ENCODE assay signal across 8 cellular contexts in the genomic region with DNA sequence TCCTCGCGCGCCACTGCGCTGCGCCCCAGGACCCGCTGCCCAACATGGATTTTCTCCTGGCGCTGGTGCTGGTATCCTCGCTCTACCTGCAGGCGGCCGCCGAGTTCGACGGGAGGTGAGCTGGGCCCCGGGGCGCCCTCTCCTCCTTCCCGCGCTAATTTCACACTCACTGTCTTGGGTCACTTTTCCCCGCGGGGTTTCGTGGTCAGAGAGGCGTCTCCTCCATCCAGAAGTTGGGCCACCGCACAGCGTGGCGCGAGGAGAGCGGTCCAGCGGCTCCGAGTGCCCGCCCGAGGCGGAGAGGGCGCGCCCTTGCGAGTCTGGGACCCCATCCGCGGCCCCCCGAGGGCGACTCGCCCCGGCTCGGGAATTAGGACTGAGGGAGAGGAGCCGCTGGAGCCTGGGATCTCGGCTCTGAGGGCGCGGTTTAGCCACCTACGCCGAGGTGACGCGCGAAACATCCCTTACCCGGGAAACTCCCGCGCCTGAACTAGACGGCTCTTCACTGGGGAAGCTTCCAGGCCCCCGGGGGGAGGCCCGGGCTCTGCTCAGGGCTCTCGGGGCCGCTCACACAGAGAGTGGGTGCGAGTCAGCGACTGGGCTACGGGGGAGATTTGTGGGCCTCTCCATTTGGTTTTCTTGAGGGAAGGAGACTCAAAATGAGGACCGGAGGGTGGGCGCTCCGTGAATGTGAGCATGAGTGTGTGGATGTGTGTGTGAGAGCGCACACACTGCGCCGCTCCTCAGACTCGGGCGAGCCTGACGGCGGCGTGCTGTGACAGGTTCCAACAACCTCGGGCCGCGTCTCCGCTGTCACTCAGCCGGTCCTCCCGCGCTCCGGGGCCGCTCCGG. TPM values are rescaled to one million over a fixed set of nuclear protein-coding genes. Genes with fewer than 3 reads are reported as not detected.
A peak's percentile ranks its signal among the peaks of the same experiment; 100 is the strongest.
DNase-seq lines count a peak whose midpoint lies in the region; ATAC-seq lines count a peak whose summit lies in the region.

No MANE protein-coding gene starts in this region.

- POLR2A ChIA-PET in activated naive CD8-positive, alpha-beta T cell treated with anti-CD3 and anti-CD28 coated beads, Interleukin-2, amount 10 ng/mL, durations not matched to agents 7 days and 5 days (lab: Charles Lee): no interaction called here

- no peak overlapping the region for H3K27ac Mint-ChIP-seq in activated naive CD8-positive, alpha-beta T cell treated with anti-CD3 and anti-CD28 coated beads, Interleukin-2, amount 10 ng/mL, durations not matched to agents 7 days and 5 days
- no peak overlapping the region for H3K27ac Mint-ChIP-seq in stimulated activated effector memory CD8-positive, alpha-beta T cell treated with anti-CD3 and anti-CD28 coated beads, Interleukin-12 subunit alpha, Interleukin-12 subunit beta, amount 100 ng/mL, for 72 hours
- no peak overlapping the region for H3K27ac Mint-ChIP-seq in activated T-helper 17 cell treated with anti-CD3 and anti-CD28 coated beads, Interleukin-2, amount 50 U/mL, for 72 hours

- H3K27me3 Mint-ChIP-seq in activated naive CD8-positive, alpha-beta T cell treated with anti-CD3 and anti-CD28 coated beads, Interleukin-2, amount 10 ng/mL, durations not matched to agents 7 days and 5 days: peaks cover 81% of the 10 kb centered on the region
- H3K27me3 Mint-ChIP-seq in activated T-helper 17 cell treated with anti-CD3 and anti-CD28 coated beads, Interleukin-2, amount 50 U/mL, for 72 hours: peaks cover 50% of the 10 kb centered on the region

- peaks cover 1% of the 10 kb centered on the region for H3K9me3 Mint-ChIP-seq in activated naive CD8-positive, alpha-beta T cell treated with anti-CD3 and anti-CD28 coated beads, Interleukin-2, amount 10 ng/mL, durations not matched to agents 7 days and 5 days
- H3K9me3 Mint-ChIP-seq in stimulated activated effector memory CD8-positive, alpha-beta T cell treated with anti-CD3 and anti-CD28 coated beads, Interleukin-12 subunit alpha, Interleukin-12 subunit beta, amount 100 ng/mL, for 72 hours: no peaks in the 10 kb centered on the region
- no peaks in the 10 kb centered on the region for H3K9me3 Mint-ChIP-seq in activated T-helper 17 cell treated with anti-CD3 and anti-CD28 coated beads, Interleukin-2, amount 50 U/mL, for 72 hours

- H3K4me3 Mint-ChIP-seq in activated naive CD8-positive, alpha-beta T cell treated with anti-CD3 and anti-CD28 coated beads, Interleukin-2, amount 10 ng/mL, durations not matched to agents 7 days and 5 days: peak overlapping the region; percentile 55
- H3K4me3 Mint-ChIP-seq in stimulated activated effector memory CD8-positive, alpha-beta T cell treated with anti-CD3 and anti-CD28 coated beads, Interleukin-12 subunit alpha, Interleukin-12 subunit beta, amount 100 ng/mL, for 72 hours: peak overlapping the region; percentile 12
- H3K4me3 Mint-ChIP-seq in activated T-helper 17 cell treated with anti-CD3 and anti-CD28 coated beads, Interleukin-2, amount 50 U/mL, for 72 hours: no peak overlapping the region

- DNase-seq in Daoy (ENCODE audit: low read depth) (peak; percentile 6), HPDE6-E6E7 (ENCODE audit: extremely low spot score) (peak; percentile 17), iPS-NIHi7 (ENCODE audit: extremely low spot score) (peak; percentile 29), amniotic stem cell (lab: John Stamatoyannopoulos, UW) (no peak)
- DNase-seq in activated naive CD8-positive, alpha-beta T cell treated with anti-CD3 and anti-CD28 coated beads, Interleukin-2, amount 10 ng/mL, durations not matched to agents 7 days and 5 days: peak; percentile 29
- DNase-seq in stimulated activated effector memory CD8-positive, alpha-beta T cell treated with anti-CD3 and anti-CD28 coated beads, Interleukin-12 subunit alpha, Interleukin-12 subunit beta, amount 100 ng/mL, for 72 hours (ENCODE audit: low spot score in 2 of 2): no peak

- peaks cover 7% of the 10 kb centered on the region for H3K4me1 Mint-ChIP-seq in activated naive CD8-positive, alpha-beta T cell treated with anti-CD3 and anti-CD28 coated beads, Interleukin-2, amount 10 ng/mL, durations not matched to agents 7 days and 5 days
- no peaks in the 10 kb centered on the region for H3K4me1 Mint-ChIP-seq in stimulated activated effector memory CD8-positive, alpha-beta T cell treated with anti-CD3 and anti-CD28 coated beads, Interleukin-12 subunit alpha, Interleukin-12 subunit beta, amount 100 ng/mL, for 72 hours
- H3K4me1 Mint-ChIP-seq in activated T-helper 17 cell treated with anti-CD3 and anti-CD28 coated beads, Interleukin-2, amount 50 U/mL, for 72 hours: no peaks in the 10 kb centered on the region

- peak; percentile 45 for ATAC-seq in GM19455 (IDR thresholded peaks at IDR 0.05; ENCODE audit: unreplicated experiment)
- no peak for ATAC-seq in activated naive CD8-positive, alpha-beta T cell treated with anti-CD3 and anti-CD28 coated beads, Interleukin-2, amount 10 ng/mL, durations not matched to agents 7 days and 5 days (ENCODE audit: low read depth)
- peak; percentile 31 for ATAC-seq in stimulated activated effector memory CD8-positive, alpha-beta T cell treated with anti-CD3 and anti-CD28 coated beads, Interleukin-12 subunit alpha, Interleukin-12 subunit beta, amount 100 ng/mL, for 72 hours
- no peak for ATAC-seq in activated T-helper 17 cell treated with anti-CD3 and anti-CD28 coated beads, Interleukin-2, amount 50 U/mL, for 72 hours (replicated peaks)

- no peaks in the 10 kb centered on the region for H3K36me3 Mint-ChIP-seq in activated naive CD8-positive, alpha-beta T cell treated with anti-CD3 and anti-CD28 coated beads, Interleukin-2, amount 10 ng/mL, durations not matched to agents 7 days and 5 days
- H3K36me3 Mint-ChIP-seq in stimulated activated effector memory CD8-positive, alpha-beta T cell treated with anti-CD3 and anti-CD28 coated beads, Interleukin-12 subunit alpha, Interleukin-12 subunit beta, amount 100 ng/mL, for 72 hours: no peaks in the 10 kb centered on the region
- no peaks in the 10 kb centered on the region for H3K36me3 Mint-ChIP-seq in activated T-helper 17 cell treated with anti-CD3 and anti-CD28 coated beads, Interleukin-2, amount 50 U/mL, for 72 hours (ENCODE audit: low read depth)

RNA-seq across cellular contexts. Expression of a gene that starts 0.6 kb away (rescaled TPM):
- not detected in 2 replicates for total RNA-seq in Daoy (2014; rRNA removed; shearing (Covaris generic))
- total RNA-seq in activated naive CD8-positive, alpha-beta T cell treated with anti-CD3 and anti-CD28 coated beads, Interleukin-2, amount 10 ng/mL, durations not matched to agents 7 days and 5 days: not detected
- total RNA-seq in activated T-helper 17 cell treated with anti-CD3 and anti-CD28 coated beads, Interleukin-2, amount 50 U/mL, for 72 hours: not detected

Comparison
In these comparisons a context has a peak if more than half of its experiments do, and no peak if none do; other contexts are left out.
1. DNase-seq: peak in Daoy (single experiment), HPDE6-E6E7 (single experiment), activated naive CD8-positive, alpha-beta T cell treated with anti-CD3 and anti-CD28 coated beads, Interleukin-2, amount 10 ng/mL, durations not matched to agents 7 days and 5 days (single experiment) and iPS-NIHi7 (single experiment); none in stimulated activated effector memory CD8-positive, alpha-beta T cell treated with anti-CD3 and anti-CD28 coated beads, Interleukin-12 subunit alpha, Interleukin-12 subunit beta, amount 100 ng/mL, for 72 hours (0 of 2) and amniotic stem cell (single experiment).
2. ATAC-seq: peak in GM19455 (single experiment) and stimulated activated effector memory CD8-positive, alpha-beta T cell treated with anti-CD3 and anti-CD28 coated beads, Interleukin-12 subunit alpha, Interleukin-12 subunit beta, amount 100 ng/mL, for 72 hours (single experiment); none in activated naive CD8-positive, alpha-beta T cell treated with anti-CD3 and anti-CD28 coated beads, Interleukin-2, amount 10 ng/mL, durations not matched to agents 7 days and 5 days (single experiment) and activated T-helper 17 cell treated with anti-CD3 and anti-CD28 coated beads, Interleukin-2, amount 50 U/mL, for 72 hours (single experiment).